ENCODE assay signal across 20 cellular contexts in genomic region chr5:137718611-137719010, GRCh38.
"Had no signal": no experiment of that assay in that cellular context is flagged by ENCODE, and none has a peak within 500 bp of the region (broad histone marks: within the 10 kb centered on the region; RNA-seq: fewer than 3 reads in every experiment).

No MANE protein-coding gene starts in this region.

- H3K27me3 Mint-ChIP-seq: memory B cell; natural killer cell treated with Interleukin-12 subunit alpha and Interleukin-12 subunit beta and Interleukin-15 and Interleukin-18, amount 100 ng/mL, for 72 hours; type B pancreatic cell had no signal

- H3K4me3 Mint-ChIP-seq: memory B cell; mesothelial cell of epicardium; natural killer cell treated with Interleukin-12 subunit alpha and Interleukin-12 subunit beta and Interleukin-15 and Interleukin-18, amount 100 ng/mL, for 72 hours; neural progenitor cell; type B pancreatic cell had no signal

- H3K4me1 Mint-ChIP-seq: memory B cell, mesothelial cell of epicardium, neural progenitor cell had no signal

- H3K27ac Mint-ChIP-seq: memory B cell; mesothelial cell of epicardium; natural killer cell treated with Interleukin-12 subunit alpha and Interleukin-12 subunit beta and Interleukin-15 and Interleukin-18, amount 100 ng/mL, for 72 hours; neural progenitor cell; type B pancreatic cell had no signal

- H3K9me3 Mint-ChIP-seq: natural killer cell treated with Interleukin-12 subunit alpha and Interleukin-12 subunit beta and Interleukin-15 and Interleukin-18, amount 100 ng/mL, for 72 hours; type B pancreatic cell had no signal

- H3K36me3 Mint-ChIP-seq: natural killer cell treated with Interleukin-12 subunit alpha and Interleukin-12 subunit beta and Interleukin-15 and Interleukin-18, amount 100 ng/mL, for 72 hours had no signal

- DNase-seq: colonic mucosa; dermis blood vessel endothelial cell; heart left ventricle; hypothalamus; left lung; lower lobe of right lung; nucleus accumbens; ovary; sigmoid colon; stimulated activated CD4-positive, alpha-beta T cell treated with anti-CD3 and anti-CD28 coated beads, Interleukin-2, amount 100 ng/mL, for 24 hours; stimulated activated CD4-positive, alpha-beta T cell treated with anti-CD3 and anti-CD28 coated beads, Interleukin-4, amount 100 ng/mL, for 4 hours; stimulated activated naive CD4-positive, alpha-beta T cell; stomach; uterus had no signal

- ATAC-seq: esophagus mucosa; heart left ventricle; left lung; lower lobe of right lung; natural killer cell treated with Interleukin-12 subunit alpha and Interleukin-12 subunit beta and Interleukin-15 and Interleukin-18, amount 100 ng/mL, for 72 hours had no signal

- H3K9me3 ChIP-seq: colonic mucosa, lower lobe of right lung, ovary, stomach had no signal
